Comparison of ENCODE assay signal across 1 cellular context in the genomic region with DNA sequence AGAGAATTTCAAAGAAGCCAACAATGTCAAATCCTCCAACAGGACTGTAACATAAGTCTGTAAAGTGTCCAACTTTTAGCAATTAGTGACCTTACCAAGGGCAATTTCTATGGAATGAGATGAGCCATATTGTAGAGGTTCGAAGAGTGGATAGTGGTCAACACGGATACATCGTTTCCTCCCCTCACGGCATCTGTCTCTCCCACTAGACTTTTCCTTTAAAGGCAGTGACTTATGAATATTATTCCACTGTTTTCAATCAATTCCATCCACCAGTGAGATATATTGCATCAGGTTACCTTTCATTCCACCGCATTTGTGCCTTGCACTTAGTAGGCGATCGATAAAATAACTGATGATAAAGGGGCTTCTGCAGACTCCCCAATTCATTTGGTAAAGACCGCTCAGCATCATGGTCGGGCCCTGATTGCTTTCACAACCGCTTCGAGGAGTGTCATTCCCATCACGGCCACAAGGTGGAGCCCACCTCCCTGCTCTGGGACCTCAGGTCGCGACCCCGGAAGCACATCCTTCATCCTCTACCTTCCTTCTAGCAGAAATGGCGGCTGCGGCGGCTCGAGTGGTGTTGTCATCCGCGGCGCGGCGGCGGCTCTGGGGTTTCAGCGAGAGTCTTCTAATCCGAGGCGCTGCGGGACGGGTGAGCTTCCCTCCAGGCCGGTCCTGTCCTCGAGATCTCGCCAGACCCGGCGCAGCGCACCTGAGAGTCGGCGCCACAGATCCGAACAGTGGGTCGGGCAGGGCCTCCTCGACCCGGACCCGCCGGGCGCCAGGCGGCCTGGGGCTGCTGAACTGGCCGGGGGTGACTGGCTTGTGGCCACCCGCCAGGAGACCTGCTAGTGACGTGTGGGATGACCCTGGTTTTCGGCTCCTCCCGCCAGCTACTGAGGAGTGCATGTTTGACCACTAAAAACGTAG.
A peak's percentile ranks its signal among the peaks of the same experiment; 100 is the strongest.
TF ChIP-seq lines count a peak whose summit lies in the region.

A gene with protein sequence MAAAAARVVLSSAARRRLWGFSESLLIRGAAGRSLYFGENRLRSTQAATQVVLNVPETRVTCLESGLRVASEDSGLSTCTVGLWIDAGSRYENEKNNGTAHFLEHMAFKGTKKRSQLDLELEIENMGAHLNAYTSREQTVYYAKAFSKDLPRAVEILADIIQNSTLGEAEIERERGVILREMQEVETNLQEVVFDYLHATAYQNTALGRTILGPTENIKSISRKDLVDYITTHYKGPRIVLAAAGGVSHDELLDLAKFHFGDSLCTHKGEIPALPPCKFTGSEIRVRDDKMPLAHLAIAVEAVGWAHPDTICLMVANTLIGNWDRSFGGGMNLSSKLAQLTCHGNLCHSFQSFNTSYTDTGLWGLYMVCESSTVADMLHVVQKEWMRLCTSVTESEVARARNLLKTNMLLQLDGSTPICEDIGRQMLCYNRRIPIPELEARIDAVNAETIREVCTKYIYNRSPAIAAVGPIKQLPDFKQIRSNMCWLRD (plus strand): TSS at position 535 of the 936 bp plus-strand sequence. CDS start 25 bp downstream, at position 560.

TF ChIP-seq in K562, 482 proteins besides CTCF, POLR2A, EP300 and RAD21 (continued from another document and continues in another):
- TF ChIP-seq HMGN3 (IDR thresholded peaks at IDR 0.05; ENCODE audit: borderline replicate concordance, extremely low read depth, insufficient read length, low read depth, low read length) (peak; percentile 30), TEAD2 (tag; IDR thresholded peaks at IDR 0.05) (no peak), SIRT6 (IDR thresholded peaks at IDR 0.05; ENCODE audit: low read depth, low read length) (no peak), RBBP5 (IDR thresholded peaks at IDR 0.05; ENCODE audit: borderline replicate concordance, insufficient read depth, low read length, poor library complexity, severe bottlenecking) (peak; percentile 99), MEF2D (tag; conservative IDR thresholded peaks at IDR 0.05; ENCODE audit: low read depth) (no peak), YY1 (IDR thresholded peaks at IDR 0.05; ENCODE audit: borderline replicate concordance in 1 of 3, control insufficient read depth in 1 of 3, extremely low read depth in 1 of 3, insufficient read depth in 3 of 3, insufficient read length in 1 of 3, insufficient replicate concordance in 2 of 3, low read depth in 1 of 3, low read length in 2 of 3) (peak; percentile 84 to 97 (median 95)), CXXC5 (CRISPR knock-in tag; IDR thresholded peaks at IDR 0.05) (peak; percentile 75), POLR2AphosphoS2 (IDR thresholded peaks at IDR 0.05; ENCODE audit: low read length) (no peak), DPF2 (IDR thresholded peaks at IDR 0.05) (no peak; the same call in 1 of the 2 replicates), EWSR1 (IDR thresholded peaks at IDR 0.05; ENCODE audit: borderline replicate concordance, low read depth, partially characterized antibody) (no peak), PURB (CRISPR knock-in tag; IDR thresholded peaks at IDR 0.05; ENCODE audit: low read depth) (no peak), HNRNPUL1 (IDR thresholded peaks at IDR 0.05; ENCODE audit: low read length) (no peak), CBX5 (IDR thresholded peaks at IDR 0.05; ENCODE audit: borderline replicate concordance, low read depth) (peak; percentile 47; the same call in 1 of the 2 replicates), XRCC3 (IDR thresholded peaks at IDR 0.05) (no peak), ZNF445 (CRISPR knock-in tag; IDR thresholded peaks at IDR 0.05; ENCODE audit: low read depth) (no peak), NFXL1 (CRISPR knock-in tag; IDR thresholded peaks at IDR 0.05) (no peak), TCF3 (CRISPR knock-in tag; IDR thresholded peaks at IDR 0.05) (peak; percentile 48; the same call in 1 of the 2 replicates), SRSF9 (IDR thresholded peaks at IDR 0.05; ENCODE audit: borderline replicate concordance, low read depth, low read length) (no peak), NR2C2 (CRISPR knock-in tag; IDR thresholded peaks at IDR 0.05) (peak; percentile 99), NR2C2 (tag; IDR thresholded peaks at IDR 0.05) (peak; percentile 100), ZNF224 (CRISPR knock-in tag; IDR thresholded peaks at IDR 0.05) (no peak), ZNF717 (CRISPR knock-in tag; IDR thresholded peaks at IDR 0.05) (no peak), FOXA3 (CRISPR knock-in tag; conservative IDR thresholded peaks at IDR 0.05 in 1 of 2, IDR thresholded peaks at IDR 0.05 in 1 of 2) (no peak), MTA2 (IDR thresholded peaks at IDR 0.05; ENCODE audit: low read depth) (peak; percentile 74), RCOR1 (IDR thresholded peaks at IDR 0.05; ENCODE audit: borderline replicate concordance in 1 of 2, low read depth in 2 of 2, low read length in 2 of 2) (peak; percentile 29 to 95; a peak in 3 of 4 replicates), COPS2 (conservative IDR thresholded peaks at IDR 0.05) (no peak), LEF1 (IDR thresholded peaks at IDR 0.05) (peak; percentile 12; the same call in 1 of the 2 replicates), CAMTA2 (CRISPR knock-in tag; conservative IDR thresholded peaks at IDR 0.05) (no peak), ZNF77 (CRISPR knock-in tag; IDR thresholded peaks at IDR 0.05) (no peak), SIX5 (IDR thresholded peaks at IDR 0.05; ENCODE audit: borderline replicate concordance in 1 of 2, insufficient read depth in 1 of 2, low read depth in 1 of 2, low read length in 2 of 2) (0 out of 4 replicates have a peak, but pooled peaks of 1 of the 2 experiments have one; percentile 15), ARID2 (IDR thresholded peaks at IDR 0.05) (peak; percentile 70), CCAR2 (IDR thresholded peaks at IDR 0.05; ENCODE audit: low read depth, low read length) (no peak), ZNF3 (CRISPR knock-in tag; IDR thresholded peaks at IDR 0.05) (no peak), ZNF165 (CRISPR knock-in tag; IDR thresholded peaks at IDR 0.05; ENCODE audit: borderline replicate concordance) (peak; percentile 35; the same call in 1 of the 2 replicates), HNRNPH1 (optimal IDR thresholded peaks at IDR 0.05; ENCODE audit: low read depth, low read length) (no peak), JUND (IDR thresholded peaks at IDR 0.05; ENCODE audit: borderline replicate concordance, low read depth, low read length) (peak; percentile 78), JUND (tag; IDR thresholded peaks at IDR 0.05; ENCODE audit: borderline replicate concordance, low read depth, low read length) (no peak; the same call in 2 of the 3 replicates), TSC22D4 (tag; IDR thresholded peaks at IDR 0.05) (no peak), GABPA (tag; conservative IDR thresholded peaks at IDR 0.05; ENCODE audit: low read depth) (peak; percentile 98), ZBTB17 (CRISPR knock-in tag; IDR thresholded peaks at IDR 0.05) (peak; percentile 77; the same call in 1 of the 2 replicates), GTF2A2 (tag; IDR thresholded peaks at IDR 0.05) (no peak), MAZ (CRISPR knock-in tag; conservative IDR thresholded peaks at IDR 0.05 in 1 of 2, IDR thresholded peaks at IDR 0.05 in 1 of 2) (peak; percentile 64 to 82), ZNF311 (CRISPR knock-in tag; IDR thresholded peaks at IDR 0.05) (no peak), YBX1 (IDR thresholded peaks at IDR 0.05) (no peak), HDAC1 (IDR thresholded peaks at IDR 0.05) (peak in 1 of 2 experiments; percentile 83; a peak in 2 of 4 replicates), MIER1 (IDR thresholded peaks at IDR 0.05; ENCODE audit: low read depth) (no peak), POLR2G (IDR thresholded peaks at IDR 0.05; ENCODE audit: low read depth, low read length) (peak; percentile 99)
- TF ChIP-seq, protein P1, sequence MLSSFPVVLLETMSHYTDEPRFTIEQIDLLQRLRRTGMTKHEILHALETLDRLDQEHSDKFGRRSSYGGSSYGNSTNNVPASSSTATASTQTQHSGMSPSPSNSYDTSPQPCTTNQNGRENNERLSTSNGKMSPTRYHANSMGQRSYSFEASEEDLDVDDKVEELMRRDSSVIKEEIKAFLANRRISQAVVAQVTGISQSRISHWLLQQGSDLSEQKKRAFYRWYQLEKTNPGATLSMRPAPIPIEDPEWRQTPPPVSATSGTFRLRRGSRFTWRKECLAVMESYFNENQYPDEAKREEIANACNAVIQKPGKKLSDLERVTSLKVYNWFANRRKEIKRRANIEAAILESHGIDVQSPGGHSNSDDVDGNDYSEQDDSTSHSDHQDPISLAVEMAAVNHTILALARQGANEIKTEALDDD (IDR thresholded peaks at IDR 0.05), result no peak
- TF ChIP-seq, protein P2, sequence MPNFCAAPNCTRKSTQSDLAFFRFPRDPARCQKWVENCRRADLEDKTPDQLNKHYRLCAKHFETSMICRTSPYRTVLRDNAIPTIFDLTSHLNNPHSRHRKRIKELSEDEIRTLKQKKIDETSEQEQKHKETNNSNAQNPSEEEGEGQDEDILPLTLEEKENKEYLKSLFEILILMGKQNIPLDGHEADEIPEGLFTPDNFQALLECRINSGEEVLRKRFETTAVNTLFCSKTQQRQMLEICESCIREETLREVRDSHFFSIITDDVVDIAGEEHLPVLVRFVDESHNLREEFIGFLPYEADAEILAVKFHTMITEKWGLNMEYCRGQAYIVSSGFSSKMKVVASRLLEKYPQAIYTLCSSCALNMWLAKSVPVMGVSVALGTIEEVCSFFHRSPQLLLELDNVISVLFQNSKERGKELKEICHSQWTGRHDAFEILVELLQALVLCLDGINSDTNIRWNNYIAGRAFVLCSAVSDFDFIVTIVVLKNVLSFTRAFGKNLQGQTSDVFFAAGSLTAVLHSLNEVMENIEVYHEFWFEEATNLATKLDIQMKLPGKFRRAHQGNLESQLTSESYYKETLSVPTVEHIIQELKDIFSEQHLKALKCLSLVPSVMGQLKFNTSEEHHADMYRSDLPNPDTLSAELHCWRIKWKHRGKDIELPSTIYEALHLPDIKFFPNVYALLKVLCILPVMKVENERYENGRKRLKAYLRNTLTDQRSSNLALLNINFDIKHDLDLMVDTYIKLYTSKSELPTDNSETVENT (CRISPR knock-in tag; IDR thresholded peaks at IDR 0.05), result peak; percentile 48; the same call in 1 of the 2 replicates
- TF ChIP-seq, protein P3, sequence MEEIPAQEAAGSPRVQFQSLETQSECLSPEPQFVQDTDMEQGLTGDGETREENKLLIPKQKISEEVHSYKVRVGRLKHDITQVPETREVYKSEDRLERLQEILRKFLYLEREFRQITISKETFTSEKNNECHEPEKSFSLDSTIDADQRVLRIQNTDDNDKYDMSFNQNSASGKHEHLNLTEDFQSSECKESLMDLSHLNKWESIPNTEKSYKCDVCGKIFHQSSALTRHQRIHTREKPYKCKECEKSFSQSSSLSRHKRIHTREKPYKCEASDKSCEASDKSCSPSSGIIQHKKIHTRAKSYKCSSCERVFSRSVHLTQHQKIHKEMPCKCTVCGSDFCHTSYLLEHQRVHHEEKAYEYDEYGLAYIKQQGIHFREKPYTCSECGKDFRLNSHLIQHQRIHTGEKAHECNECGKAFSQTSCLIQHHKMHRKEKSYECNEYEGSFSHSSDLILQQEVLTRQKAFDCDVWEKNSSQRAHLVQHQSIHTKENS (CRISPR knock-in tag; IDR thresholded peaks at IDR 0.05), result no peak
- TF ChIP-seq, protein P4, sequence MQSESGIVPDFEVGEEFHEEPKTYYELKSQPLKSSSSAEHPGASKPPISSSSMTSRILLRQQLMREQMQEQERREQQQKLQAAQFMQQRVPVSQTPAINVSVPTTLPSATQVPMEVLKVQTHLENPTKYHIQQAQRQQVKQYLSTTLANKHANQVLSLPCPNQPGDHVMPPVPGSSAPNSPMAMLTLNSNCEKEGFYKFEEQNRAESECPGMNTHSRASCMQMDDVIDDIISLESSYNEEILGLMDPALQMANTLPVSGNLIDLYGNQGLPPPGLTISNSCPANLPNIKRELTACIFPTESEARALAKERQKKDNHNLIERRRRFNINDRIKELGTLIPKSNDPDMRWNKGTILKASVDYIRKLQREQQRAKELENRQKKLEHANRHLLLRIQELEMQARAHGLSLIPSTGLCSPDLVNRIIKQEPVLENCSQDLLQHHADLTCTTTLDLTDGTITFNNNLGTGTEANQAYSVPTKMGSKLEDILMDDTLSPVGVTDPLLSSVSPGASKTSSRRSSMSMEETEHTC (IDR thresholded peaks at IDR 0.05), result 0 out of 2 replicates have a peak, but pooled peaks have one; percentile 9
- TF ChIP-seq, protein P5, sequence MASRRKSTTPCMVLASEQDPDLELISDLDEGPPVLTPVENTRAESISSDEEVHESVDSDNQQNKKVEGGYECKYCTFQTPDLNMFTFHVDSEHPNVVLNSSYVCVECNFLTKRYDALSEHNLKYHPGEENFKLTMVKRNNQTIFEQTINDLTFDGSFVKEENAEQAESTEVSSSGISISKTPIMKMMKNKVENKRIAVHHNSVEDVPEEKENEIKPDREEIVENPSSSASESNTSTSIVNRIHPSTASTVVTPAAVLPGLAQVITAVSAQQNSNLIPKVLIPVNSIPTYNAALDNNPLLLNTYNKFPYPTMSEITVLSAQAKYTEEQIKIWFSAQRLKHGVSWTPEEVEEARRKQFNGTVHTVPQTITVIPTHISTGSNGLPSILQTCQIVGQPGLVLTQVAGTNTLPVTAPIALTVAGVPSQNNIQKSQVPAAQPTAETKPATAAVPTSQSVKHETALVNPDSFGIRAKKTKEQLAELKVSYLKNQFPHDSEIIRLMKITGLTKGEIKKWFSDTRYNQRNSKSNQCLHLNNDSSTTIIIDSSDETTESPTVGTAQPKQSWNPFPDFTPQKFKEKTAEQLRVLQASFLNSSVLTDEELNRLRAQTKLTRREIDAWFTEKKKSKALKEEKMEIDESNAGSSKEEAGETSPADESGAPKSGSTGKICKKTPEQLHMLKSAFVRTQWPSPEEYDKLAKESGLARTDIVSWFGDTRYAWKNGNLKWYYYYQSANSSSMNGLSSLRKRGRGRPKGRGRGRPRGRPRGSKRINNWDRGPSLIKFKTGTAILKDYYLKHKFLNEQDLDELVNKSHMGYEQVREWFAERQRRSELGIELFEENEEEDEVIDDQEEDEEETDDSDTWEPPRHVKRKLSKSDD (conservative IDR thresholded peaks at IDR 0.05; ENCODE audit: low read length), result 0 out of 2 replicates have a peak, but pooled peaks have one; percentile 40
- TF ChIP-seq, protein P6, sequence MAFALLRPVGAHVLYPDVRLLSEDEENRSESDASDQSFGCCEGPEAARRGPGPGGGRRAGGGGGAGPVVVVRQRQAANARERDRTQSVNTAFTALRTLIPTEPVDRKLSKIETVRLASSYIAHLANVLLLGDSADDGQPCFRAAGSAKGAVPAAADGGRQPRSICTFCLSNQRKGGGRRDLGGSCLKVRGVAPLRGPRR (CRISPR knock-in tag; IDR thresholded peaks at IDR 0.05), result no peak
- TF ChIP-seq, protein P7, sequence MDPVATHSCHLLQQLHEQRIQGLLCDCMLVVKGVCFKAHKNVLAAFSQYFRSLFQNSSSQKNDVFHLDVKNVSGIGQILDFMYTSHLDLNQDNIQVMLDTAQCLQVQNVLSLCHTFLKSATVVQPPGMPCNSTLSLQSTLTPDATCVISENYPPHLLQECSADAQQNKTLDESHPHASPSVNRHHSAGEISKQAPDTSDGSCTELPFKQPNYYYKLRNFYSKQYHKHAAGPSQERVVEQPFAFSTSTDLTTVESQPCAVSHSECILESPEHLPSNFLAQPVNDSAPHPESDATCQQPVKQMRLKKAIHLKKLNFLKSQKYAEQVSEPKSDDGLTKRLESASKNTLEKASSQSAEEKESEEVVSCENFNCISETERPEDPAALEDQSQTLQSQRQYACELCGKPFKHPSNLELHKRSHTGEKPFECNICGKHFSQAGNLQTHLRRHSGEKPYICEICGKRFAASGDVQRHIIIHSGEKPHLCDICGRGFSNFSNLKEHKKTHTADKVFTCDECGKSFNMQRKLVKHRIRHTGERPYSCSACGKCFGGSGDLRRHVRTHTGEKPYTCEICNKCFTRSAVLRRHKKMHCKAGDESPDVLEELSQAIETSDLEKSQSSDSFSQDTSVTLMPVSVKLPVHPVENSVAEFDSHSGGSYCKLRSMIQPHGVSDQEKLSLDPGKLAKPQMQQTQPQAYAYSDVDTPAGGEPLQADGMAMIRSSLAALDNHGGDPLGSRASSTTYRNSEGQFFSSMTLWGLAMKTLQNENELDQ (CRISPR knock-in tag; IDR thresholded peaks at IDR 0.05; ENCODE audit: borderline replicate concordance), result no peak
